28 cellular contexts compared by ENCODE assay signal in genomic region chr11:76732643-76733042, GRCh38. TPM values are rescaled to one million over a fixed set of nuclear protein-coding genes. Genes with fewer than 3 reads are reported as not detected.
"Had no signal": no experiment of that assay in that cellular context is flagged by ENCODE, and none has a peak within 500 bp of the region (broad histone marks: within the 10 kb centered on the region; RNA-seq: fewer than 3 reads in every experiment).

No MANE protein-coding gene starts in this region.

- DNase-seq: hypothalamus; immature natural killer cell; kidney; left colon; left lung; lower lobe of right lung; mammary epithelial cell; mesenchymal stem cell; naive B cell; natural killer cell; ovary; right lobe of liver; stimulated activated CD4-positive, alpha-beta T cell treated with anti-CD3 and anti-CD28 coated beads, Interleukin-1b, Interleukin-23, amount 100 ng/mL, for 48 hours; stimulated activated CD4-positive, alpha-beta T cell treated with anti-CD3 and anti-CD28 coated beads, Interleukin-2, amount 100 ng/mL, for 48 hours; stimulated activated CD4-positive, alpha-beta T cell treated with anti-CD3 and anti-CD28 coated beads, Interleukin-4, amount 100 ng/mL, for 4 hours; stimulated activated CD8-positive, alpha-beta memory T cell treated with anti-CD3 and anti-CD28 coated beads, Interleukin-4, amount 100 ng/mL, for 48 hours; stimulated activated naive CD4-positive, alpha-beta T cell; stimulated activated naive CD8-positive, alpha-beta T cell treated with anti-CD3 and anti-CD28 coated beads, Interleukin-15, amount 100 ng/mL, for 72 hours; substantia nigra; thyroid gland; transverse colon; upper lobe of left lung had no signal

- H3K36me3 Mint-ChIP-seq: immature natural killer cell, mesothelial cell of epicardium, naive B cell, natural killer cell had no signal

- H3K27me3 ChIP-seq: left lung, ovary, right atrium auricular region, right lobe of liver, thyroid gland, transverse colon, upper lobe of left lung, vagina had no signal

- H3K4me1 ChIP-seq: left lung, right atrium auricular region, thyroid gland, transverse colon had no signal

- H3K4me3 ChIP-seq: left lung, lower lobe of right lung, ovary, right atrium auricular region, right lobe of liver, smooth muscle cell, thyroid gland, transverse colon, upper lobe of left lung, vagina had no signal

- H3K4me3 Mint-ChIP-seq: immature natural killer cell; mesothelial cell of epicardium; naive B cell; natural killer cell; stimulated activated naive CD8-positive, alpha-beta T cell treated with anti-CD3 and anti-CD28 coated beads, Interleukin-15, amount 100 ng/mL, for 72 hours had no signal

- H3K4me1 Mint-ChIP-seq: immature natural killer cell; naive B cell; natural killer cell; stimulated activated naive CD8-positive, alpha-beta T cell treated with anti-CD3 and anti-CD28 coated beads, Interleukin-15, amount 100 ng/mL, for 72 hours had no signal

- H3K9me3 Mint-ChIP-seq: immature natural killer cell; mesothelial cell of epicardium; naive B cell; natural killer cell; stimulated activated naive CD8-positive, alpha-beta T cell treated with anti-CD3 and anti-CD28 coated beads, Interleukin-15, amount 100 ng/mL, for 72 hours had no signal

- H3K36me3 ChIP-seq: left lung, lower lobe of right lung, ovary, right atrium auricular region, right lobe of liver, thyroid gland, transverse colon, upper lobe of left lung, vagina had no signal

- H3K27ac ChIP-seq: left lung, lower lobe of right lung, ovary, right atrium auricular region, right lobe of liver, thyroid gland, transverse colon, upper lobe of left lung, vagina had no signal

- ATAC-seq: left colon; left lung; lower lobe of right lung; natural killer cell; right lobe of liver; stimulated activated naive CD8-positive, alpha-beta T cell treated with anti-CD3 and anti-CD28 coated beads, Interleukin-15, amount 100 ng/mL, for 72 hours had no signal

- H3K9me3 ChIP-seq: left lung, lower lobe of right lung, ovary, right atrium auricular region, right lobe of liver, thyroid gland, transverse colon, upper lobe of left lung, vagina had no signal

- H3K27ac Mint-ChIP-seq: immature natural killer cell; mesothelial cell of epicardium; natural killer cell; progenitor cell of endocrine pancreas; stimulated activated naive CD8-positive, alpha-beta T cell treated with anti-CD3 and anti-CD28 coated beads, Interleukin-15, amount 100 ng/mL, for 72 hours had no signal

RNA-seq across cellular contexts. Expression of gene TSKU, which starts 50.5 kb away (rescaled TPM):
- total RNA-seq: mononuclear cell, natural killer cell had no signal
- polyA plus RNA-seq: immature natural killer cell had no signal
